ENCODE assay signal across 8 cellular contexts in the genomic region with DNA sequence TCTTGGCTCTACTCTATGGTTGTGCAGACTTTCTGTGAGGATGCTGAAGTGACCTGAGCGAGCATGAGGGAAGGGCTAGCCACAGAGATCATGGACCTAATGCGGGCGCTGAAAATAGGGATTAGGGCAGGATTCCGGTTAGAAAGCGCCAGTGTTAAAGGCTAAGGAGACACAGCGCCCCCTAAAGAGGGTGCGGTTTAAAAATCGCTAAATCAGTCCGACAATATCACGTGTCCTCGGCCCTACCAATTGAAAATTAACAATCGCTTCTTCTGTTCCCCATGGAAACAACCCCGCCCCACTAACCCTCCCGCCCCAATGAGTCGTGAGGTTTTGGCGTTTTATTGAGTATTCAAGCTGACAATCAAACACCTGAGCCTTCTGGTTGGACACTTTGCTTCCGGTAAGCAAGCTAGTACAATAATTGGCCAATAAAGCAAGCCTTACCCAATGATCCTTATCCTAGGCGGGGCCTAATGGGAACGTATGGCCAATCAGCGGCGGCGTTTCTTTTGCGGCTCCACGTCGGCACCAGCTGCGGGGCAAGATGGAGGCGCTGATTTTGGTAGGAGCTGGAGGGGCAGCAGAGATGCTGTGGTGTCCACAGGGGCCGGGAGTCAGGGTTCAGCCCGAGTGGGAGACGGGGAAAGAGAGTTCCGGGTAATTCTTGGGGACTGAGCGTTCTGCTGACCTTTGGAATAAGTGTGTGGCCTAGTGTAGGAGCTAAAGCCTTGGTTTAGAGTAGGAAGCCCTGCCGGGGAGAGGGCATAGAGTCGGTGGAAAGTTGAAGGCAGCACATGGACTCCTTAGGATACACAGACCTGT. TPM values are rescaled to one million over a fixed set of nuclear protein-coding genes. Genes with fewer than 3 reads are reported as not detected.
DNase-seq lines count a peak whose midpoint lies in the region; ATAC-seq and TF ChIP-seq lines count a peak whose summit lies in the region.

A gene with protein sequence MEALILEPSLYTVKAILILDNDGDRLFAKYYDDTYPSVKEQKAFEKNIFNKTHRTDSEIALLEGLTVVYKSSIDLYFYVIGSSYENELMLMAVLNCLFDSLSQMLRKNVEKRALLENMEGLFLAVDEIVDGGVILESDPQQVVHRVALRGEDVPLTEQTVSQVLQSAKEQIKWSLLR (plus strand): TSS at position 515 of the 825 bp plus-strand sequence. CDS start 33 bp downstream, at position 548.

- H3K4me3 Mint-ChIP-seq in activated naive CD8-positive, alpha-beta T cell treated with anti-CD3 and anti-CD28 coated beads, Interleukin-2, amount 50 U/mL, for 24 hours = peak within 1 kb of the TSS; percentile 100

- H3K36me3 ChIP-seq in cardiac muscle cell (no peaks in the 10 kb centered on the region), parathyroid adenoma (ENCODE audit: control insufficient read depth, insufficient read depth, low read length) (no peaks in the 10 kb centered on the region), tibial nerve (no peaks in the 10 kb centered on the region)

- H3K27me3 ChIP-seq in cardiac muscle cell (no peaks in the 10 kb centered on the region), parathyroid adenoma (ENCODE audit: control insufficient read depth, insufficient read depth, low read length) (no peaks in the 10 kb centered on the region), tibial nerve (no peaks in the 10 kb centered on the region)

- peaks cover 44% of the 10 kb centered on the region for H3K79me2 ChIP-seq in parathyroid adenoma

- H3K27me3 Mint-ChIP-seq in activated naive CD8-positive, alpha-beta T cell treated with anti-CD3 and anti-CD28 coated beads, Interleukin-2, amount 50 U/mL, for 24 hours = no peaks in the 10 kb centered on the region

- H3K9me3 Mint-ChIP-seq in activated naive CD8-positive, alpha-beta T cell treated with anti-CD3 and anti-CD28 coated beads, Interleukin-2, amount 50 U/mL, for 24 hours = no peaks in the 10 kb centered on the region

- peak within 1 kb of the TSS; percentile 98 for H2AFZ ChIP-seq in parathyroid adenoma

- H3K36me3 Mint-ChIP-seq in activated naive CD8-positive, alpha-beta T cell treated with anti-CD3 and anti-CD28 coated beads, Interleukin-2, amount 50 U/mL, for 24 hours (ENCODE audit: low read depth) = peaks cover 4% of the 10 kb centered on the region

- DNase-seq in NCI-H1417 treated with DMSO at 0.1 percent for 48 hours (lab: John Stamatoyannopoulos, UW) (peak; percentile 99), SW480 (ENCODE audit: low spot score) (peak; percentile 100), cardiac muscle cell (ENCODE audit: low read depth in 1 of 2, low spot score in 1 of 2) (peak; percentile 98 to 100), tibial nerve (ENCODE audit: low spot score in 2 of 2) (peak; percentile 94 to 96)
- peak; percentile 90 for DNase-seq in activated naive CD8-positive, alpha-beta T cell treated with anti-CD3 and anti-CD28 coated beads, Interleukin-2, amount 50 U/mL, for 24 hours

- 1 to 2% methylated on average over 34 of the region's 34 CpGs for WGBS in tibial nerve, 2 donors

- peak within 1 kb of the TSS; percentile 95 for H3K27ac Mint-ChIP-seq in activated naive CD8-positive, alpha-beta T cell treated with anti-CD3 and anti-CD28 coated beads, Interleukin-2, amount 50 U/mL, for 24 hours

- peaks cover 9% of the 10 kb centered on the region for H3K4me1 ChIP-seq in cardiac muscle cell (ENCODE audit: low read depth)
- no peaks in the 10 kb centered on the region for H3K4me1 ChIP-seq in parathyroid adenoma
- peaks cover 0 to 49% (median 22%) of the 10 kb centered on the region in 4 donors for H3K4me1 ChIP-seq in tibial nerve

- peak within 1 kb of the TSS; percentile 98 for H3K4me2 ChIP-seq in parathyroid adenoma (ENCODE audit: low read length)

- peak within 1 kb of the TSS; percentile 81 for H3K9ac ChIP-seq in parathyroid adenoma

- ATAC-seq in HG02798 (IDR thresholded peaks at IDR 0.05; ENCODE audit: poor library complexity, unreplicated experiment) = peak; percentile 100
- peak; percentile 99 for ATAC-seq in activated naive CD8-positive, alpha-beta T cell treated with anti-CD3 and anti-CD28 coated beads, Interleukin-2, amount 50 U/mL, for 24 hours

- peak; percentile 38 to 92 for TF ChIP-seq EP300 in tibial nerve (IDR thresholded peaks at IDR 0.05)

- H3K9me3 ChIP-seq in cardiac muscle cell (ENCODE audit: low read depth) (no peaks in the 10 kb centered on the region), parathyroid adenoma (ENCODE audit: control insufficient read depth, low read length) (no peaks in the 10 kb centered on the region), tibial nerve (no peaks in the 10 kb centered on the region)

- H3K27ac ChIP-seq in cardiac muscle cell (peak within 1 kb of the TSS; percentile 86), parathyroid adenoma (peak within 1 kb of the TSS; percentile 91), tibial nerve (peak within 1 kb of the TSS; percentile 31 to 92 (median 88))

- H3K4me3 ChIP-seq in GM12875 (ENCODE audit: low read depth, low read length) (peak within 1 kb of the TSS; percentile 79), cardiac muscle cell (peak within 1 kb of the TSS; percentile 72), parathyroid adenoma (ENCODE audit: low read depth, low read length) (peak within 1 kb of the TSS; percentile 97), tibial nerve (peak within 1 kb of the TSS; percentile 45 to 79 (median 76))

- peaks cover 39% of the 10 kb centered on the region for H3K4me1 Mint-ChIP-seq in activated naive CD8-positive, alpha-beta T cell treated with anti-CD3 and anti-CD28 coated beads, Interleukin-2, amount 50 U/mL, for 24 hours

- TF ChIP-seq POLR2A in tibial nerve (IDR thresholded peaks at IDR 0.05) = peak; percentile 72 to 82

- TF ChIP-seq CTCF in GM12875 (IDR thresholded peaks at IDR 0.05; ENCODE audit: borderline replicate concordance, insufficient read depth, low read depth, low read length) = peak; percentile 73
- TF ChIP-seq CTCF in cardiac muscle cell (IDR thresholded peaks at IDR 0.05; ENCODE audit: low read depth, low read length) = peak; percentile 80
- TF ChIP-seq CTCF in parathyroid adenoma (IDR thresholded peaks at IDR 0.05) = peak; percentile 81
- TF ChIP-seq CTCF in tibial nerve (IDR thresholded peaks at IDR 0.05) = peak; percentile 60 to 80 (median 66)

RNA-seq across cellular contexts. Expression of the gene that starts here (rescaled TPM):
- total RNA-seq in cardiac muscle cell (131 and 152 TPM in 2 replicates), tibial nerve (10 to 100 TPM; 38.0 to 52.0 (median 43.6) TPM)
- polyA plus RNA-seq in cardiac muscle cell = 213 and 233 TPM in 2 replicates

Comparison
In these comparisons a context has a peak if more than half of its experiments do, and no peak if none do; other contexts are left out.
1. Peak in every context shown above with its lines: DNase-seq, ATAC-seq, H3K4me3 ChIP-seq and H3K27ac ChIP-seq.